ENCODE assay signal across 19 cellular contexts in the genomic region with DNA sequence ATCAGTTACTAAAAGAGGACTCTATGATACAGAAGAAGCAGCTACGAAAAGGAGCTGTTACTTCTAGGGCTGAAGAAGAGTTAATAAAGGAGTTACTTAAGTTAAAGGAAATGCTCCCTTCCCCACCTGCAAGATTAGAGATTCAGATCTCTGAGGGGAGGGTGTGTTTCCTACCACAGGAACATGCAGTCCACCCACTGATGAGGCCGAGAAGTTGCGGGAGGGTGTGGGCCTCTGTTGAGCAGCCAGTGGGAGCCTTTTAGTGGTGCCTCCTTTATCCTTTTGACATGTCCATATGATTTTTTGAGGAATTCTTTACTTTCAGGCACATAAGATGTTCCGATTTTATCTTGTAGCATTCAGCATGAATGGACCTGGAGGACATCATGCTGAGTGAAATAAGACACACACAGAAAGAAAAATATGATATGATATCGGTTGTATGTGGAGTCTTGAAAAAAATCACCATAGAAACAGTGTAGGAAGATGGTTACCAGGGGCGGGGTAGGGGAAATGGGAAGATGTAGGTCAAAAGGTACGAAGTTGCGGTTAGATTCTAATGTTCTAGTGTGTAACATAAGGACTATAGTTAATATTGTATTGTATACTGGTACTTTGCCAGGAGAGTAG. TPM values are rescaled to one million over a fixed set of nuclear protein-coding genes. Genes with fewer than 3 reads are reported as not detected.
DNase-seq lines count a peak whose midpoint lies in the region; ATAC-seq, FAIRE-seq and TF ChIP-seq lines count a peak whose summit lies in the region.
"Had no signal": no experiment of that assay in that cellular context is flagged by ENCODE, and none has a peak within 500 bp of the region (broad histone marks: within the 10 kb centered on the region; RNA-seq: fewer than 3 reads in every experiment).

No MANE protein-coding gene starts in this region.

- H3K36me3 Mint-ChIP-seq in T-helper 2 cell treated with Interferon-gamma antibody and Interleukin-4, amounts not matched to agents 5 μg/mL and 100 μg/mL, for 36 hours (ENCODE audit: low read depth), result peaks cover 48% of the 10 kb centered on the region
- peaks cover 31% of the 10 kb centered on the region for H3K36me3 Mint-ChIP-seq in activated CD8-positive, alpha-beta memory T cell treated with anti-CD3 and anti-CD28 coated beads, Interleukin-2, amount 10 ng/mL, durations not matched to agents 7 days and 5 days
- peaks cover 34% of the 10 kb centered on the region for H3K36me3 Mint-ChIP-seq in activated naive CD8-positive, alpha-beta T cell treated with anti-CD3 and anti-CD28 coated beads, Interleukin-2, amount 10 ng/mL, durations not matched to agents 7 days and 5 days

- no peak overlapping the region for H3K4me3 ChIP-seq in brain microvascular endothelial cell (ENCODE audit: low read depth, low read length)
- H3K4me3 ChIP-seq: adrenal gland, GM23248, left lung, testis had no signal

- peaks cover 20% of the 10 kb centered on the region for H3K9me3 Mint-ChIP-seq in T-helper 2 cell treated with Interferon-gamma antibody and Interleukin-4, amounts not matched to agents 5 μg/mL and 100 μg/mL, for 36 hours
- peaks cover 14% of the 10 kb centered on the region for H3K9me3 Mint-ChIP-seq in activated CD8-positive, alpha-beta memory T cell treated with anti-CD3 and anti-CD28 coated beads, Interleukin-2, amount 10 ng/mL, durations not matched to agents 7 days and 5 days (ENCODE audit: low read depth)
- H3K9me3 Mint-ChIP-seq in activated naive CD8-positive, alpha-beta T cell treated with anti-CD3 and anti-CD28 coated beads, Interleukin-2, amount 10 ng/mL, durations not matched to agents 7 days and 5 days, result peaks cover 15% of the 10 kb centered on the region

- H3K4me1 Mint-ChIP-seq in T-helper 2 cell treated with Interferon-gamma antibody and Interleukin-4, amounts not matched to agents 5 μg/mL and 100 μg/mL, for 36 hours (ENCODE audit: low read depth), result peaks cover 35% of the 10 kb centered on the region
- peaks cover 32% of the 10 kb centered on the region for H3K4me1 Mint-ChIP-seq in activated CD8-positive, alpha-beta memory T cell treated with anti-CD3 and anti-CD28 coated beads, Interleukin-2, amount 10 ng/mL, durations not matched to agents 7 days and 5 days
- H3K4me1 Mint-ChIP-seq in activated naive CD8-positive, alpha-beta T cell treated with anti-CD3 and anti-CD28 coated beads, Interleukin-2, amount 10 ng/mL, durations not matched to agents 7 days and 5 days, result peaks cover 30% of the 10 kb centered on the region

- TF ChIP-seq CTCF in brain microvascular endothelial cell (IDR thresholded peaks at IDR 0.05; ENCODE audit: low read depth, low read length, missing control alignments), result no peak

- H3K27me3 ChIP-seq in brain microvascular endothelial cell (replicated peaks), result no peaks in the 10 kb centered on the region
- H3K27me3 ChIP-seq: adrenal gland, left lung, testis had no signal

- peak overlapping the region; percentile 85 for H3K27ac Mint-ChIP-seq in T-helper 2 cell treated with Interferon-gamma antibody and Interleukin-4, amounts not matched to agents 5 μg/mL and 100 μg/mL, for 36 hours
- H3K27ac Mint-ChIP-seq in activated CD8-positive, alpha-beta memory T cell treated with anti-CD3 and anti-CD28 coated beads, Interleukin-2, amount 10 ng/mL, durations not matched to agents 7 days and 5 days, result peak overlapping the region; percentile 69
- peak overlapping the region; percentile 71 for H3K27ac Mint-ChIP-seq in activated naive CD8-positive, alpha-beta T cell treated with anti-CD3 and anti-CD28 coated beads, Interleukin-2, amount 10 ng/mL, durations not matched to agents 7 days and 5 days
- H3K27ac Mint-ChIP-seq: CD14-positive monocyte had no signal

- in situ Hi-C loops in brain microvascular endothelial cell (cut with HindIII; ENCODE audit: low pct_ligation_motif_present, low sequenced_read_pairs), result no loop called here

- POLR2A ChIA-PET in activated naive CD8-positive, alpha-beta T cell treated with anti-CD3 and anti-CD28 coated beads, Interleukin-2, amount 10 ng/mL, durations not matched to agents 7 days and 5 days (lab: Charles Lee), result interaction anchor here (0.5 to 0.7 kb wide), 2 partner anchors 21 to 68 kb away, joined by 3 to 5 read pairs; no protein-coding TSS in a partner anchor

- no peaks in the 10 kb centered on the region for H3K36me3 ChIP-seq in brain microvascular endothelial cell (replicated peaks)
- H3K36me3 ChIP-seq: adrenal gland had no signal

- H3K27ac ChIP-seq in brain microvascular endothelial cell, result no peak overlapping the region
- H3K27ac ChIP-seq: adrenal gland, GM23248, testis had no signal

- DNase-seq in T-helper 2 cell treated with Interferon-gamma antibody and Interleukin-4, amounts not matched to agents 5 μg/mL and 100 μg/mL, for 36 hours (ENCODE audit: low spot score), result peak; percentile 29
- no peak for DNase-seq in activated CD8-positive, alpha-beta memory T cell treated with anti-CD3 and anti-CD28 coated beads, Interleukin-2, amount 10 ng/mL, durations not matched to agents 7 days and 5 days
- DNase-seq in activated naive CD8-positive, alpha-beta T cell treated with anti-CD3 and anti-CD28 coated beads, Interleukin-2, amount 10 ng/mL, durations not matched to agents 7 days and 5 days, result no peak
- peak; percentile 44 for DNase-seq in stimulated activated CD8-positive, alpha-beta memory T cell treated with anti-CD3 and anti-CD28 coated beads, Interleukin-4, amount 100 ng/mL, for 48 hours
- DNase-seq in brain microvascular endothelial cell, result no peak
- DNase-seq in RCC 7860 (ENCODE audit: low spot score), result no peak
- DNase-seq in NCI-H2227 (lab: John Stamatoyannopoulos, UW; ENCODE audit: unreplicated experiment), result no peak
- DNase-seq: adrenal gland, GM23248, KG1, left lung, NCI-H1436, NCI-H510A treated with DMSO at 0.1 percent for 48 hours, testis had no signal

- peak overlapping the region; percentile 60 for H3K4me3 Mint-ChIP-seq in T-helper 2 cell treated with Interferon-gamma antibody and Interleukin-4, amounts not matched to agents 5 μg/mL and 100 μg/mL, for 36 hours
- no peak overlapping the region for H3K4me3 Mint-ChIP-seq in activated CD8-positive, alpha-beta memory T cell treated with anti-CD3 and anti-CD28 coated beads, Interleukin-2, amount 10 ng/mL, durations not matched to agents 7 days and 5 days
- H3K4me3 Mint-ChIP-seq in activated naive CD8-positive, alpha-beta T cell treated with anti-CD3 and anti-CD28 coated beads, Interleukin-2, amount 10 ng/mL, durations not matched to agents 7 days and 5 days, result peak overlapping the region; percentile 46
- H3K4me3 Mint-ChIP-seq: CD14-positive monocyte had no signal

- no peak for FAIRE-seq in RCC 7860 (lab: Jason Lieb, UNC)
- FAIRE-seq: GM12892, GM19239 had no signal

- no peaks in the 10 kb centered on the region for H3K27me3 Mint-ChIP-seq in T-helper 2 cell treated with Interferon-gamma antibody and Interleukin-4, amounts not matched to agents 5 μg/mL and 100 μg/mL, for 36 hours (ENCODE audit: low read depth)
- H3K27me3 Mint-ChIP-seq in activated CD8-positive, alpha-beta memory T cell treated with anti-CD3 and anti-CD28 coated beads, Interleukin-2, amount 10 ng/mL, durations not matched to agents 7 days and 5 days, result no peaks in the 10 kb centered on the region
- no peaks in the 10 kb centered on the region for H3K27me3 Mint-ChIP-seq in activated naive CD8-positive, alpha-beta T cell treated with anti-CD3 and anti-CD28 coated beads, Interleukin-2, amount 10 ng/mL, durations not matched to agents 7 days and 5 days

- CTCF ChIA-PET in activated CD8-positive, alpha-beta memory T cell treated with anti-CD3 and anti-CD28 coated beads, Interleukin-2, amount 10 ng/mL, durations not matched to agents 7 days and 5 days (lab: Charles Lee), result interaction anchor here (0.9 to 10.1 kb wide), 3 partner anchors 74 to 95 kb away, joined by 3 to 101 read pairs (median 3); no protein-coding TSS in a partner anchor

- no peak for ATAC-seq in activated CD8-positive, alpha-beta memory T cell treated with anti-CD3 and anti-CD28 coated beads, Interleukin-2, amount 10 ng/mL, durations not matched to agents 7 days and 5 days
- ATAC-seq in activated naive CD8-positive, alpha-beta T cell treated with anti-CD3 and anti-CD28 coated beads, Interleukin-2, amount 10 ng/mL, durations not matched to agents 7 days and 5 days (ENCODE audit: low read depth), result no peak
- ATAC-seq in HG02981 (IDR thresholded peaks at IDR 0.05; ENCODE audit: unreplicated experiment), result no peak
- ATAC-seq: esophagus mucosa, left lung had no signal

RNA-seq across cellular contexts. Expression of a gene that starts 4.4 kb away (rescaled TPM):
- total RNA-seq in activated CD8-positive, alpha-beta memory T cell treated with anti-CD3 and anti-CD28 coated beads, Interleukin-2, amount 10 ng/mL, durations not matched to agents 7 days and 5 days, result 100 to 1,000 TPM; 182 to 206 TPM
- total RNA-seq in activated naive CD8-positive, alpha-beta T cell treated with anti-CD3 and anti-CD28 coated beads, Interleukin-2, amount 10 ng/mL, durations not matched to agents 7 days and 5 days, result 100 to 1,000 TPM; 183 to 192 TPM

RNA-seq across cellular contexts. Expression of a gene that starts 35.5 kb away (rescaled TPM):
- total RNA-seq in activated CD8-positive, alpha-beta memory T cell treated with anti-CD3 and anti-CD28 coated beads, Interleukin-2, amount 10 ng/mL, durations not matched to agents 7 days and 5 days, result 1 to 10 TPM; 4.3 to 5.6 TPM
- 10 to 100 TPM; 14.4 to 16.1 TPM for total RNA-seq in activated naive CD8-positive, alpha-beta T cell treated with anti-CD3 and anti-CD28 coated beads, Interleukin-2, amount 10 ng/mL, durations not matched to agents 7 days and 5 days
- total RNA-seq: GM23248 had no signal

RNA-seq across cellular contexts. Expression of a gene that starts 39.6 kb away (rescaled TPM):
- 1 to 10 TPM; 5.1 to 9.2 TPM for total RNA-seq in activated CD8-positive, alpha-beta memory T cell treated with anti-CD3 and anti-CD28 coated beads, Interleukin-2, amount 10 ng/mL, durations not matched to agents 7 days and 5 days
- 10 to 100 TPM; 20.6 to 23.9 TPM for total RNA-seq in activated naive CD8-positive, alpha-beta T cell treated with anti-CD3 and anti-CD28 coated beads, Interleukin-2, amount 10 ng/mL, durations not matched to agents 7 days and 5 days

Comparison
In these comparisons a context has a peak if more than half of its experiments do, and no peak if none do; other contexts are left out.
1. DNase-seq: peak in T-helper 2 cell treated with Interferon-gamma antibody and Interleukin-4, amounts not matched to agents 5 μg/mL and 100 μg/mL, for 36 hours (single experiment) and stimulated activated CD8-positive, alpha-beta memory T cell treated with anti-CD3 and anti-CD28 coated beads, Interleukin-4, amount 100 ng/mL, for 48 hours (single experiment); none in activated CD8-positive, alpha-beta memory T cell treated with anti-CD3 and anti-CD28 coated beads, Interleukin-2, amount 10 ng/mL, durations not matched to agents 7 days and 5 days (single experiment), activated naive CD8-positive, alpha-beta T cell treated with anti-CD3 and anti-CD28 coated beads, Interleukin-2, amount 10 ng/mL, durations not matched to agents 7 days and 5 days (single experiment), brain microvascular endothelial cell (single experiment), RCC 7860 (single experiment) and NCI-H2227 (single experiment).
2. Peak in every context shown above with its lines, with median percentiles within 50 percentile points of each other: H3K27ac Mint-ChIP-seq.